19 cellular contexts compared by ENCODE assay signal in genomic region chr17:61200349-61200735, GRCh38.
DNase-seq lines count a peak whose midpoint lies in the region; ATAC-seq and TF ChIP-seq lines count a peak whose summit lies in the region.
"Had no signal": no experiment of that assay in that cellular context is flagged by ENCODE, and none has a peak within 500 bp of the region (broad histone marks: within the 10 kb centered on the region; RNA-seq: fewer than 3 reads in every experiment).

No MANE protein-coding gene starts in this region.

- H3K4me1 Mint-ChIP-seq in nephron (peaks cover 66% of the 10 kb centered on the region), T-helper 17 cell (no peaks in the 10 kb centered on the region)
- H3K4me1 Mint-ChIP-seq: memory B cell; naive thymus-derived CD8-positive, alpha-beta T cell had no signal

- H3K36me3 Mint-ChIP-seq in nephron (ENCODE audit: low read depth): no peaks in the 10 kb centered on the region
- peaks cover 3% of the 10 kb centered on the region for H3K36me3 Mint-ChIP-seq in T-helper 17 cell (ENCODE audit: low read depth)

- no peak overlapping the region for H3K4me2 ChIP-seq in fibroblast of lung (ENCODE audit: extremely low read depth, insufficient read depth, low read length)

- H3K27ac ChIP-seq in heart right ventricle: peak overlapping the region in 7 of 10 donors; percentile 38 to 67 (median 51)
- peak overlapping the region; percentile 87 for H3K27ac ChIP-seq in fibroblast of lung (ENCODE audit: insufficient read depth, low read length)
- peak overlapping the region; percentile 4 for H3K27ac ChIP-seq in upper lobe of right lung

- DNase-seq in heart right ventricle (no peak), left ventricle myocardium superior (no peak), fibroblast of lung (ENCODE audit: low read depth in 2 of 2) (peak; percentile 51 to 76), upper lobe of right lung (no peak), NCI-H510A treated with DMSO at 0.1 percent for 48 hours (lab: John Stamatoyannopoulos, UW) (no peak), T-helper 17 cell (no peak)
- DNase-seq: activated CD4-positive, CD25-positive, alpha-beta regulatory T cell treated with anti-CD3 and anti-CD28 coated beads, Interleukin-2, amount 50 U/mL, for 72 hours; activated CD8-positive, alpha-beta T cell treated with anti-CD3 and anti-CD28 coated beads, Interleukin-2, amount 10 ng/mL, durations not matched to agents 7 days and 5 days; activated naive CD4-positive, alpha-beta T cell treated with Interleukin-2 at 50 U/mL for 16 hours; activated T-cell treated with anti-CD3 and anti-CD28 coated beads, Interleukin-2, amount 50 U/mL, for 24 hours; COR-L47; Karpas-422; naive thymus-derived CD8-positive, alpha-beta T cell; NCI-H2029 treated with DMSO at 0.1 percent for 48 hours; NCI-H510A; stimulated activated CD4-positive, alpha-beta T cell treated with anti-CD3 and anti-CD28 coated beads, Interleukin-4, amount 100 ng/mL, for 24 hours had no signal

- no peaks in the 10 kb centered on the region for H3K9me3 Mint-ChIP-seq in nephron
- H3K9me3 Mint-ChIP-seq: activated T-cell treated with anti-CD3 and anti-CD28 coated beads, Interleukin-2, amount 50 U/mL, for 24 hours; memory B cell; naive thymus-derived CD8-positive, alpha-beta T cell had no signal

- no peaks in the 10 kb centered on the region for H3K36me3 ChIP-seq in heart right ventricle
- no peaks in the 10 kb centered on the region for H3K36me3 ChIP-seq in fibroblast of lung (ENCODE audit: control insufficient read depth, insufficient read depth, low read length)
- H3K36me3 ChIP-seq in upper lobe of right lung: no peaks in the 10 kb centered on the region

- TF ChIP-seq CTCF in heart right ventricle (IDR thresholded peaks at IDR 0.05) (no peak), fibroblast of lung (conservative IDR thresholded peaks at IDR 0.05 in 1 of 2, IDR thresholded peaks at IDR 0.05 in 1 of 2; ENCODE audit: low read depth in 1 of 2, low read length in 2 of 2) (no peak), nephron (IDR thresholded peaks at IDR 0.05; ENCODE audit: unreplicated experiment in 3 of 3) (no peak), upper lobe of right lung (IDR thresholded peaks at IDR 0.05) (no peak)

- no peaks in the 10 kb centered on the region for H4K20me1 ChIP-seq in fibroblast of lung (ENCODE audit: control insufficient read depth, extremely low read depth, insufficient read depth, low read length)

- no peaks in the 10 kb centered on the region for H3K27me3 ChIP-seq in heart right ventricle
- no peaks in the 10 kb centered on the region for H3K27me3 ChIP-seq in fibroblast of lung (ENCODE audit: control insufficient read depth, insufficient read depth, low read length)
- H3K27me3 ChIP-seq in upper lobe of right lung: no peaks in the 10 kb centered on the region

- no peaks in the 10 kb centered on the region for H3K79me2 ChIP-seq in fibroblast of lung (ENCODE audit: control insufficient read depth, insufficient read depth, low read length)

- H3K27ac Mint-ChIP-seq in nephron (peak overlapping the region; percentile 45 to 92 (median 57)), T-helper 17 cell (no peak overlapping the region)
- H3K27ac Mint-ChIP-seq: activated CD8-positive, alpha-beta T cell treated with anti-CD3 and anti-CD28 coated beads, Interleukin-2, amount 10 ng/mL, durations not matched to agents 7 days and 5 days; activated T-cell treated with anti-CD3 and anti-CD28 coated beads, Interleukin-2, amount 50 U/mL, for 24 hours; memory B cell; naive thymus-derived CD8-positive, alpha-beta T cell had no signal

- no peak overlapping the region for H2AFZ ChIP-seq in fibroblast of lung (ENCODE audit: low read length)

- H3K4me3 ChIP-seq in heart right ventricle (no peak overlapping the region), fibroblast of lung (replicated peaks in 1 of 4; ENCODE audit: control extremely low read depth in 1 of 4, insufficient read depth in 1 of 4, low read depth in 3 of 4, low read length in 4 of 4) (no peak overlapping the region), upper lobe of right lung (no peak overlapping the region)

- intact Hi-C loops in heart right ventricle (cut with DNase I) (loop anchor here in 2 of 10 donors (10.0 kb wide), 2 partner anchors 54 to 196 kb away; no protein-coding TSS in a partner anchor), left ventricle myocardium superior (cut with micrococcal nuclease) (no loop called here), upper lobe of right lung (cut with DNase I) (no loop called here)

- H3K27me3 Mint-ChIP-seq in nephron (ENCODE audit: low read depth) (no peaks in the 10 kb centered on the region), T-helper 17 cell (no peaks in the 10 kb centered on the region)
- H3K27me3 Mint-ChIP-seq: activated T-cell treated with anti-CD3 and anti-CD28 coated beads, Interleukin-2, amount 50 U/mL, for 24 hours; memory B cell; naive thymus-derived CD8-positive, alpha-beta T cell had no signal

- H3K4me3 Mint-ChIP-seq in nephron: no peak overlapping the region
- no peak overlapping the region for H3K4me3 Mint-ChIP-seq in T-helper 17 cell
- H3K4me3 Mint-ChIP-seq: activated CD8-positive, alpha-beta T cell treated with anti-CD3 and anti-CD28 coated beads, Interleukin-2, amount 10 ng/mL, durations not matched to agents 7 days and 5 days; activated T-cell treated with anti-CD3 and anti-CD28 coated beads, Interleukin-2, amount 50 U/mL, for 24 hours; memory B cell; naive thymus-derived CD8-positive, alpha-beta T cell had no signal

- no peaks in the 10 kb centered on the region for H3K4me1 ChIP-seq in heart right ventricle
- peaks cover 25% of the 10 kb centered on the region for H3K4me1 ChIP-seq in fibroblast of lung (ENCODE audit: control insufficient read depth, extremely low read depth, insufficient read depth, low read length)
- peaks cover 30% of the 10 kb centered on the region for H3K4me1 ChIP-seq in upper lobe of right lung

- WGBS in heart right ventricle, 2 donors: 84 to 85% methylated on average over 8 of the region's 8 CpGs

- no peak for ATAC-seq in heart right ventricle
- ATAC-seq in left ventricle myocardium superior: no peak
- ATAC-seq in upper lobe of right lung: no peak
- ATAC-seq in T-helper 17 cell: no peak
- no peak for ATAC-seq in HG03045 (IDR thresholded peaks at IDR 0.05; ENCODE audit: unreplicated experiment)
- ATAC-seq: activated CD8-positive, alpha-beta T cell treated with anti-CD3 and anti-CD28 coated beads, Interleukin-2, amount 10 ng/mL, durations not matched to agents 7 days and 5 days; naive thymus-derived CD8-positive, alpha-beta T cell had no signal

- no peaks in the 10 kb centered on the region for H3K9me3 ChIP-seq in heart right ventricle
- no peaks in the 10 kb centered on the region for H3K9me3 ChIP-seq in fibroblast of lung (ENCODE audit: control insufficient read depth, insufficient read depth, low read depth, low read length)
- no peaks in the 10 kb centered on the region for H3K9me3 ChIP-seq in upper lobe of right lung
- H3K9me3 ChIP-seq in T-helper 17 cell (ENCODE audit: control insufficient read depth, low read length, poor library complexity, severe bottlenecking): no peaks in the 10 kb centered on the region

- H3K9ac ChIP-seq in fibroblast of lung (ENCODE audit: insufficient read depth, low read length): no peak overlapping the region

Comparison
In these comparisons a context has a peak if more than half of its experiments do, and no peak if none do; other contexts are left out.
1. DNase-seq: peak in fibroblast of lung (2 of 2); none in heart right ventricle (0 of 2), left ventricle myocardium superior (single experiment), upper lobe of right lung (single experiment), NCI-H510A treated with DMSO at 0.1 percent for 48 hours (single experiment) and T-helper 17 cell (0 of 3).
2. H3K27ac ChIP-seq: peak in every context shown above with its lines; median percentile 87 in fibroblast of lung; 51 in heart right ventricle; 4 in upper lobe of right lung.